22 cellular contexts compared by ENCODE assay signal in the genomic region with DNA sequence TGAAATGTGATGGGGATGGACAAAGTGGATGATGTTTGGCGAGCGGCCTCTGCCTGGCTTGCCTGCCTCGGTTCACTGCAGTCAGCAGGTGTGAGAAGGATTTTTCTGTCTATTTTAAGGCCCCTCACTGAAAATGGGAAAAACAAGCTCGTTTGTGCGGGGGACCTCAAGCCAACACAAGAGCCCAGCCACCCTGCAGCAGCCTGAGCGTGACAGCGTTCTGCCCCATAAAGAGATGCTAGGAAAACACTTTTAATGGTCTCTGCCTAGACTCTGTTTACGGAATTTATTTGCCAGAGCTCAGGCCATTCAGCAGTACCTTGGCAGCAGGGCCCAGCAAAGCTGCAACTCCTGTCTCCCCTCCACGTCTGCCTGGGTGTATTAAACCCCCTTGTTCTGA.
DNase-seq lines count a peak whose midpoint lies in the region; ATAC-seq and TF ChIP-seq lines count a peak whose summit lies in the region.
"Had no signal": no experiment of that assay in that cellular context is flagged by ENCODE, and none has a peak within 500 bp of the region (broad histone marks: within the 10 kb centered on the region; RNA-seq: fewer than 3 reads in every experiment).

No MANE protein-coding gene starts in this region.

- H3K4me1 ChIP-seq in muscle layer of colon (ENCODE audit: insufficient read depth, low read length) (peaks cover 57% of the 10 kb centered on the region), thyroid gland (peaks cover 16 to 38% of the 10 kb centered on the region in 2 donors)
- H3K4me1 ChIP-seq: pancreas had no signal

- no peaks in the 10 kb centered on the region for H3K9me3 ChIP-seq in muscle layer of colon (ENCODE audit: low read length)
- no peaks in the 10 kb centered on the region for H3K9me3 ChIP-seq in thyroid gland
- H3K9me3 ChIP-seq: body of pancreas, pancreas had no signal

- TF ChIP-seq POLR2A in thyroid gland (IDR thresholded peaks at IDR 0.05): no peak

- DNase-seq in NCI-H510A treated with DMSO at 0.1 percent for 48 hours (lab: John Stamatoyannopoulos, UW) (peak; percentile 19), NCI-H510A (lab: John Stamatoyannopoulos, UW) (no peak), thyroid gland (no peak), NCI-H526 treated with DMSO at 0.1 percent for 48 hours (lab: John Stamatoyannopoulos, UW) (no peak), superior temporal gyrus (ENCODE audit: extremely low spot score) (no peak)
- DNase-seq: activated CD8-positive, alpha-beta T cell treated with anti-CD3 and anti-CD28 coated beads, Interleukin-2, amount 10 ng/mL, durations not matched to agents 7 days and 5 days; activated naive CD4-positive, alpha-beta T cell treated with anti-CD3 and anti-CD28 coated beads, Interleukin-2, amount 50 U/mL, for 16 hours; body of pancreas; CD4-positive, alpha-beta memory T cell; dorsolateral prefrontal cortex; IMR-90; MV-4-11; NK-92 treated with Interleukin-12 subunit alpha and Interleukin-12 subunit beta, amount 100 ng/mL, for 24 hours; pancreas; PC-9; stimulated activated CD4-positive, alpha-beta T cell treated with anti-CD3 and anti-CD28 coated beads, Interleukin-12 subunit alpha, Interleukin-12 subunit beta, amount 100 ng/mL, for 4 hours; stimulated activated CD4-positive, alpha-beta T cell treated with anti-CD3 and anti-CD28 coated beads, Interleukin-2, amount 100 ng/mL, for 48 hours; trophoblast cell had no signal

- no peaks in the 10 kb centered on the region for H3K27me3 ChIP-seq in muscle layer of colon (ENCODE audit: control insufficient read depth in 1 of 2, insufficient read depth in 2 of 2, low read length in 2 of 2)
- H3K27me3 ChIP-seq in thyroid gland: no peaks in the 10 kb centered on the region
- H3K27me3 ChIP-seq: body of pancreas, dorsolateral prefrontal cortex, pancreas had no signal

- TF ChIP-seq CTCF in VCaP (conservative IDR thresholded peaks at IDR 0.05) (no peak), thyroid gland (IDR thresholded peaks at IDR 0.05) (no peak)

- WGBS in thyroid gland, 2 donors: 84 to 94% methylated on average over 9 of the region's 9 CpGs

- no peak for ATAC-seq in HG03025 (IDR thresholded peaks at IDR 0.05; ENCODE audit: low FRiP score, unreplicated experiment)
- ATAC-seq: activated CD8-positive, alpha-beta T cell treated with anti-CD3 and anti-CD28 coated beads, Interleukin-2, amount 10 ng/mL, durations not matched to agents 7 days and 5 days; body of pancreas; pancreas; sciatic nerve had no signal

- H3K27ac ChIP-seq in VCaP (peak overlapping the region; percentile 66), muscle layer of colon (ENCODE audit: low read depth, low read length) (peak overlapping the region; percentile 37), thyroid gland (peak overlapping the region in 2 of 3 donors; percentile 37 to 44)
- H3K27ac ChIP-seq: body of pancreas, dorsolateral prefrontal cortex, pancreas, PC-9 had no signal

- intact Hi-C loops in thyroid gland (cut with DNase I): no loop called here

- no peak overlapping the region for H3K9ac ChIP-seq in muscle layer of colon (ENCODE audit: low read length)

- H3K36me3 ChIP-seq in muscle layer of colon (ENCODE audit: insufficient read depth, low read length) (no peaks in the 10 kb centered on the region), thyroid gland (no peaks in the 10 kb centered on the region)
- H3K36me3 ChIP-seq: pancreas had no signal

- H3K4me3 ChIP-seq in muscle layer of colon (ENCODE audit: low read depth in 1 of 2, low read length in 2 of 2) (no peak overlapping the region), thyroid gland (replicated peaks in 1 of 3) (no peak overlapping the region)
- H3K4me3 ChIP-seq: body of pancreas, dorsolateral prefrontal cortex, pancreas, PC-9 had no signal
